In genomic region chr13:40251343-40252032, GRCh38 we compare ENCODE assay signal across 11 cellular contexts.
DNase-seq lines count a peak whose midpoint lies in the region; ATAC-seq and TF ChIP-seq lines count a peak whose summit lies in the region.
"Had no signal": no experiment of that assay in that cellular context is flagged by ENCODE, and none has a peak within 500 bp of the region (broad histone marks: within the 10 kb centered on the region; RNA-seq: fewer than 3 reads in every experiment).

No MANE protein-coding gene starts in this region.

- peaks cover 4% of the 10 kb centered on the region for H3K36me3 Mint-ChIP-seq in activated CD4-positive, alpha-beta memory T cell treated with anti-CD3 and anti-CD28 coated beads, Interleukin-2, amount 10 ng/mL, durations not matched to agents 7 days and 5 days (ENCODE audit: low read depth)

- H3K4me3 Mint-ChIP-seq in activated CD4-positive, alpha-beta memory T cell treated with anti-CD3 and anti-CD28 coated beads, Interleukin-2, amount 10 ng/mL, durations not matched to agents 7 days and 5 days, result no peak overlapping the region

- CTCF ChIA-PET in activated CD4-positive, alpha-beta memory T cell treated with anti-CD3 and anti-CD28 coated beads, Interleukin-2, amount 10 ng/mL, durations not matched to agents 7 days and 5 days (lab: Charles Lee), result interaction anchor here (1.2 kb wide), 1 partner anchor 309 kb away, joined by 4 read pairs; no protein-coding TSS in a partner anchor

- H3K4me1 Mint-ChIP-seq in activated CD4-positive, alpha-beta memory T cell treated with anti-CD3 and anti-CD28 coated beads, Interleukin-2, amount 10 ng/mL, durations not matched to agents 7 days and 5 days, result peaks cover 16% of the 10 kb centered on the region

- ATAC-seq in stimulated activated naive CD8-positive, alpha-beta T cell treated with anti-CD3 and anti-CD28 coated beads, Interleukin-15, Interleukin-2, amounts not matched to agents 100 U/mL and 50 U/mL, for 24 hours, result peak; percentile 96
- ATAC-seq in GM18867 (IDR thresholded peaks at IDR 0.05; ENCODE audit: unreplicated experiment), result no peak

- H3K27me3 Mint-ChIP-seq in activated CD4-positive, alpha-beta memory T cell treated with anti-CD3 and anti-CD28 coated beads, Interleukin-2, amount 10 ng/mL, durations not matched to agents 7 days and 5 days, result no peaks in the 10 kb centered on the region

- H3K4me3 ChIP-seq in fibroblast of the aortic adventitia (ENCODE audit: low read depth, low read length), result no peak overlapping the region

- POLR2A ChIA-PET in activated CD4-positive, alpha-beta memory T cell treated with anti-CD3 and anti-CD28 coated beads, Interleukin-2, amount 10 ng/mL, durations not matched to agents 7 days and 5 days (lab: Charles Lee), result interaction anchor here (0.9 kb wide), 1 partner anchor 21 kb away, joined by 3 read pairs; no protein-coding TSS in a partner anchor

- H3K9me3 Mint-ChIP-seq in activated CD4-positive, alpha-beta memory T cell treated with anti-CD3 and anti-CD28 coated beads, Interleukin-2, amount 10 ng/mL, durations not matched to agents 7 days and 5 days, result peaks cover 11% of the 10 kb centered on the region

- DNase-seq in HT1080 (ENCODE audit: low read depth) (peak; percentile 11), fibroblast of the aortic adventitia (ENCODE audit: low read depth) (peak; percentile 61), GM19240 (ENCODE audit: insufficient read length, low spot score) (no peak), dedifferentiated amniotic fluid mesenchymal stem cell (ENCODE audit: extremely low spot score) (no peak)
- DNase-seq in activated CD4-positive, alpha-beta memory T cell treated with anti-CD3 and anti-CD28 coated beads, Interleukin-2, amount 10 ng/mL, durations not matched to agents 7 days and 5 days, result no peak
- DNase-seq in stimulated activated naive CD8-positive, alpha-beta T cell treated with anti-CD3 and anti-CD28 coated beads, Interleukin-15, Interleukin-2, amounts not matched to agents 100 U/mL and 50 U/mL, for 24 hours, result no peak
- DNase-seq: DMS153, midbrain, NCI-H1436, RPMI8226 had no signal

- peak overlapping the region; percentile 23 for H3K27ac Mint-ChIP-seq in activated CD4-positive, alpha-beta memory T cell treated with anti-CD3 and anti-CD28 coated beads, Interleukin-2, amount 10 ng/mL, durations not matched to agents 7 days and 5 days

- no peak for TF ChIP-seq CTCF in fibroblast of the aortic adventitia (IDR thresholded peaks at IDR 0.05; ENCODE audit: insufficient read depth, low read length)

Comparison
In these comparisons a context has a peak if more than half of its experiments do, and no peak if none do; other contexts are left out.
1. DNase-seq: peak in HT1080 (single experiment) and fibroblast of the aortic adventitia (single experiment); none in activated CD4-positive, alpha-beta memory T cell treated with anti-CD3 and anti-CD28 coated beads, Interleukin-2, amount 10 ng/mL, durations not matched to agents 7 days and 5 days (single experiment), stimulated activated naive CD8-positive, alpha-beta T cell treated with anti-CD3 and anti-CD28 coated beads, Interleukin-15, Interleukin-2, amounts not matched to agents 100 U/mL and 50 U/mL, for 24 hours (single experiment), GM19240 (single experiment) and dedifferentiated amniotic fluid mesenchymal stem cell (single experiment).